ENCODE assay signal across 14 cellular contexts in genomic region chr18:22195052-22195451, GRCh38. TPM values are rescaled to one million over a fixed set of nuclear protein-coding genes. Genes with fewer than 3 reads are reported as not detected.
"Had no signal": no experiment of that assay in that cellular context is flagged by ENCODE, and none has a peak within 500 bp of the region (broad histone marks: within the 10 kb centered on the region; RNA-seq: fewer than 3 reads in every experiment).

No MANE protein-coding gene starts in this region.

- H3K4me3 ChIP-seq: dorsolateral prefrontal cortex, esophagus muscularis mucosa, right lobe of liver had no signal

- H3K27ac ChIP-seq: brain microvascular endothelial cell, dorsolateral prefrontal cortex, right lobe of liver had no signal

- H3K9me3 ChIP-seq: esophagus muscularis mucosa, right lobe of liver, SK-N-SH had no signal

- ATAC-seq: activated naive CD8-positive, alpha-beta T cell treated with anti-CD3 and anti-CD28 coated beads, Interleukin-2, amount 50 U/mL, for 24 hours had no signal

- H3K27me3 ChIP-seq: brain microvascular endothelial cell, esophagus muscularis mucosa, right lobe of liver had no signal

- DNase-seq: activated CD4-positive, alpha-beta T cell treated with anti-CD3 and anti-CD28 coated beads for 48 hours; activated naive CD4-positive, alpha-beta T cell; activated naive CD8-positive, alpha-beta T cell treated with anti-CD3 and anti-CD28 coated beads, Interleukin-2, amount 50 U/mL, for 24 hours; brain microvascular endothelial cell; dorsolateral prefrontal cortex; left colon; posterior cingulate gyrus; right lobe of liver; SK-N-SH; stimulated activated naive CD4-positive, alpha-beta T cell had no signal

- H3K9me3 Mint-ChIP-seq: activated naive CD8-positive, alpha-beta T cell treated with anti-CD3 and anti-CD28 coated beads, Interleukin-2, amount 50 U/mL, for 24 hours; activated T-helper 1 cell treated with anti-CD3 and anti-CD28 coated beads, Interleukin-12 subunit alpha, Interleukin-12 subunit beta, Interleukin-2, Interleukin-4 antibody, amounts not matched to agents 30 ng/mL and 10 ng/mL and 1 ng/mL, durations not matched to agents 14 hours and 24 hours and 36 hours; WTC11 had no signal

- H3K27ac Mint-ChIP-seq: activated naive CD8-positive, alpha-beta T cell treated with anti-CD3 and anti-CD28 coated beads, Interleukin-2, amount 50 U/mL, for 24 hours; activated T-helper 1 cell treated with anti-CD3 and anti-CD28 coated beads, Interleukin-12 subunit alpha, Interleukin-12 subunit beta, Interleukin-2, Interleukin-4 antibody, amounts not matched to agents 30 ng/mL and 10 ng/mL and 1 ng/mL, durations not matched to agents 14 hours and 24 hours and 36 hours; WTC11 had no signal

- H3K4me3 Mint-ChIP-seq: activated naive CD8-positive, alpha-beta T cell treated with anti-CD3 and anti-CD28 coated beads, Interleukin-2, amount 50 U/mL, for 24 hours; activated T-helper 1 cell treated with anti-CD3 and anti-CD28 coated beads, Interleukin-12 subunit alpha, Interleukin-12 subunit beta, Interleukin-2, Interleukin-4 antibody, amounts not matched to agents 30 ng/mL and 10 ng/mL and 1 ng/mL, durations not matched to agents 14 hours and 24 hours and 36 hours; WTC11 had no signal

- H3K36me3 Mint-ChIP-seq: WTC11 had no signal

RNA-seq across cellular contexts. Expression of gene GATA6, which starts 25.7 kb away (rescaled TPM):
- total RNA-seq: activated T-helper 1 cell treated with anti-CD3 and anti-CD28 coated beads, Interleukin-12 subunit alpha, Interleukin-12 subunit beta, Interleukin-2, Interleukin-4 antibody, amounts not matched to agents 30 ng/mL and 10 ng/mL and 1 ng/mL, durations not matched to agents 14 hours and 24 hours and 36 hours; T-helper 1 cell treated with Interleukin-12 subunit alpha and Interleukin-12 subunit beta and Interleukin-4 antibody, amounts not matched to agents 30 ng/mL and 1 ng/mL, for 36 hours had no signal
- polyA plus RNA-seq: SK-N-SH had no signal
